In genomic region chr1:23528245-23528978, GRCh38 we compare ENCODE assay signal across 7 cellular contexts. TPM values are rescaled to one million over a fixed set of nuclear protein-coding genes. Genes with fewer than 3 reads are reported as not detected.
A peak's percentile ranks its signal among the peaks of the same experiment; 100 is the strongest.
DNase-seq lines count a peak whose midpoint lies in the region; ATAC-seq, FAIRE-seq and TF ChIP-seq lines count a peak whose summit lies in the region.

No MANE protein-coding gene starts in this region.

- no peak overlapping the region for H2AFZ ChIP-seq in H1 (ENCODE audit: low read length)

- no peak overlapping the region for H4K91ac ChIP-seq in H1 (replicated peaks; ENCODE audit: insufficient read length, low read length)

- H3K36me3 ChIP-seq in H1 (ENCODE audit: control insufficient read depth in 2 of 4, insufficient read depth in 4 of 4, low read length in 3 of 4) (no peaks in the 10 kb centered on the region), tibial artery (no peaks in the 10 kb centered on the region)

- H3K23me2 ChIP-seq in H1 (ENCODE audit: low read depth, low read length), result peaks cover 8% of the 10 kb centered on the region; the same call in 1 of the 2 replicates

- H3K4me1 Mint-ChIP-seq in nephron progenitor cell, result peaks cover 40% of the 10 kb centered on the region

- H3K4me2 ChIP-seq in H1 (ENCODE audit: insufficient read depth in 1 of 2, low read depth in 2 of 2, low read length in 2 of 2), result no peak overlapping the region; a peak in 1 of 4 replicates

- CTCF ChIA-PET in H1 (lab: Charles Lee; ENCODE audit: partially characterized antibody), result interaction anchor here (0.6 to 16.2 kb wide), 17 partner anchors 8 to 254 kb away, joined by 3 to 230 read pairs (median 4); no protein-coding TSS in a partner anchor

- 80% methylated on average over 9 of the region's 9 CpGs; no CpG with 5 or more reads in 1 of the 2 experiments for WGBS in H1 (ENCODE audit: extremely low coverage in 1 of 2, insufficient coverage in 1 of 2, insufficient read length in 1 of 2, insufficient replicate concordance in 2 of 2, low coverage in 1 of 2, low lambda C conversion rate in 2 of 2, missing lambda C conversion rate in 1 of 2), 2 experiments

- H3K27ac ChIP-seq in H1 (ENCODE audit: low read depth, low read length), result no peak overlapping the region
- no peak overlapping the region for H3K27ac ChIP-seq in tibial artery

- no peaks in the 10 kb centered on the region for H3K9me3 Mint-ChIP-seq in nephron progenitor cell

- no peak overlapping the region for H2BK5ac ChIP-seq in H1 (ENCODE audit: low read depth, low read length)

- H3K4ac ChIP-seq in H1 (replicated peaks; ENCODE audit: insufficient read length, low read depth, low read length), result no peak overlapping the region

- no peak overlapping the region for H3K27ac Mint-ChIP-seq in nephron progenitor cell

- no peak overlapping the region for H3K56ac ChIP-seq in H1 (replicated peaks; ENCODE audit: insufficient read length, low read depth, low read length)

- peaks cover 2% of the 10 kb centered on the region; the same call in 1 of the 2 replicates for H3K79me1 ChIP-seq in H1 (ENCODE audit: low read depth, low read length)

- H3K4me1 ChIP-seq in H1 (replicated peaks in 1 of 4; ENCODE audit: control insufficient read depth in 3 of 4, insufficient read depth in 4 of 4, low read length in 3 of 4), result peaks cover 9 to 25% (median 15%) of the 10 kb centered on the region in 4 experiments
- H3K4me1 ChIP-seq in tibial artery, result peaks cover 0 to 35% (median 21%) of the 10 kb centered on the region in 4 donors

- TF ChIP-seq RAD21 in H1 (IDR thresholded peaks at IDR 0.05 in 1 of 2, conservative IDR thresholded peaks at IDR 0.05 in 1 of 2; ENCODE audit: low read depth in 2 of 2, low read length in 2 of 2), result no peak

- ATAC-seq in HG03108 (IDR thresholded peaks at IDR 0.05; ENCODE audit: unreplicated experiment), result peak; percentile 36

- H3K27me3 ChIP-seq in H1 (replicated peaks in 1 of 4; ENCODE audit: control insufficient read depth in 3 of 4, extremely low read depth in 1 of 4, insufficient read depth in 3 of 4, low read length in 3 of 4) (peaks cover 3 to 26% (median 18%) of the 10 kb centered on the region in 4 experiments), tibial artery (peaks cover 0 to 41% of the 10 kb centered on the region in 2 donors)

- H2BK120ac ChIP-seq in H1 (replicated peaks; ENCODE audit: low read depth, low read length), result no peak overlapping the region

- H3K36me3 Mint-ChIP-seq in nephron progenitor cell (ENCODE audit: low read depth), result no peaks in the 10 kb centered on the region

- intact Hi-C loops in tibial artery (cut with DNase I; ENCODE audit: low total_unique reads), result no loop called here

- TF ChIP-seq CTCF in H1 (IDR thresholded peaks at IDR 0.05; ENCODE audit: control extremely low read depth in 1 of 3, insufficient read depth in 1 of 3, low read depth in 1 of 3, low read length in 3 of 3) (no peak), nephron progenitor cell (IDR thresholded peaks at IDR 0.05) (no peak), tibial artery (IDR thresholded peaks at IDR 0.05) (no peak)

- no peak overlapping the region for H3K9ac ChIP-seq in H1 (replicated peaks in 1 of 4; ENCODE audit: extremely low read depth in 1 of 4, low read depth in 3 of 4, low read length in 3 of 4)

- no peak for TF ChIP-seq EP300 in H1 (IDR thresholded peaks at IDR 0.05; ENCODE audit: borderline replicate concordance in 1 of 2, low read depth in 2 of 2, low read length in 2 of 2)

- DNase-seq in NCI-H526 (lab: John Stamatoyannopoulos, UW) (peak; percentile 33 to 70), H1 (ENCODE audit: low read depth in 1 of 2, low spot score in 2 of 2) (no peak), nephron progenitor cell (no peak), tibial artery (peak; percentile 81 to 84)
- DNase-seq in activated CD4-positive, alpha-beta T cell treated with anti-CD3 and anti-CD28 coated beads, Interleukin-2, amount 50 U/mL, for 48 hours, result peak; percentile 86 to 90

- H4K20me1 ChIP-seq in H1 (replicated peaks in 1 of 2; ENCODE audit: control insufficient read depth in 1 of 2, insufficient read depth in 2 of 2, low read length in 2 of 2), result peaks cover 3 to 10% of the 10 kb centered on the region in 2 experiments

- H4K5ac ChIP-seq in H1 (ENCODE audit: insufficient read length, low read depth, low read length), result no peak overlapping the region

- no peak overlapping the region for H2BK20ac ChIP-seq in H1 (ENCODE audit: low read length)

- no peak overlapping the region for H3K18ac ChIP-seq in H1 (ENCODE audit: extremely low read depth, low read length)

- H2BK12ac ChIP-seq in H1 (ENCODE audit: low read depth, low read length), result no peak overlapping the region

- H2AK5ac ChIP-seq in H1 (ENCODE audit: low read depth, low read length), result no peak overlapping the region

- no peak for FAIRE-seq in H1 (lab: Jason Lieb, UNC)

- H3K9me3 ChIP-seq in H1 (ENCODE audit: insufficient read depth in 2 of 2, low read depth in 1 of 2, low read length in 1 of 2) (no peaks in the 10 kb centered on the region), tibial artery (no peaks in the 10 kb centered on the region)

- H3K4me3 ChIP-seq in H1 (ENCODE audit: extremely low read depth in 1 of 4, insufficient read depth in 2 of 4, low read depth in 3 of 4, low read length in 4 of 4), result no peak overlapping the region
- H3K4me3 ChIP-seq in tibial artery, result no peak overlapping the region

- peaks cover 23% of the 10 kb centered on the region for H3K27me3 Mint-ChIP-seq in nephron progenitor cell (ENCODE audit: low read depth, poor library complexity)

- POLR2A ChIA-PET in H1 (lab: Charles Lee; ENCODE audit: partially characterized antibody), result interaction anchor here (0.7 to 1.5 kb wide), 9 partner anchors 10 to 184 kb away, joined by 3 to 7 read pairs (median 4); partner anchors contain the start of genes HNRNPR and RPL11

- H4K8ac ChIP-seq in H1 (ENCODE audit: extremely low read depth, insufficient read depth, low read length), result no peak overlapping the region

- peak overlapping the region; percentile 4 for H3K4me3 Mint-ChIP-seq in nephron progenitor cell

- peak overlapping the region; percentile 83; the same call in 1 of the 2 replicates for H2BK15ac ChIP-seq in H1 (ENCODE audit: low read length)

- TF ChIP-seq POLR2A in GM18526 (IDR thresholded peaks at IDR 0.05; ENCODE audit: extremely low read depth, insufficient read length) (peak; percentile 53), H1 (IDR thresholded peaks at IDR 0.05; ENCODE audit: control extremely low read depth in 1 of 2, low read depth in 2 of 2, low read length in 2 of 2) (no peak)

- H3K14ac ChIP-seq in H1 (ENCODE audit: insufficient read length), result no peak overlapping the region

- H3K79me2 ChIP-seq in H1 (ENCODE audit: control insufficient read depth in 1 of 2, insufficient read depth in 2 of 2, low read length in 2 of 2), result peaks cover 0 to 3% of the 10 kb centered on the region in 2 experiments; a peak in 1 of 4 replicates

- H3K23ac ChIP-seq in H1 (ENCODE audit: insufficient read length), result no peak overlapping the region

TF ChIP-seq in H1, 55 proteins besides CTCF, POLR2A, EP300 and RAD21 (continues in another document):
- TF ChIP-seq, protein P1, sequence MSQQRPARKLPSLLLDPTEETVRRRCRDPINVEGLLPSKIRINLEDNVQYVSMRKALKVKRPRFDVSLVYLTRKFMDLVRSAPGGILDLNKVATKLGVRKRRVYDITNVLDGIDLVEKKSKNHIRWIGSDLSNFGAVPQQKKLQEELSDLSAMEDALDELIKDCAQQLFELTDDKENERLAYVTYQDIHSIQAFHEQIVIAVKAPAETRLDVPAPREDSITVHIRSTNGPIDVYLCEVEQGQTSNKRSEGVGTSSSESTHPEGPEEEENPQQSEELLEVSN (IDR thresholded peaks at IDR 0.05), result no peak
- no peak for TF ChIP-seq BACH1 (IDR thresholded peaks at IDR 0.05; ENCODE audit: low read length)
- TF ChIP-seq JUN (IDR thresholded peaks at IDR 0.05; ENCODE audit: low read depth, low read length), result no peak
- no peak for TF ChIP-seq CHD1 (IDR thresholded peaks at IDR 0.05; ENCODE audit: low read depth, low read length)
- no peak for TF ChIP-seq SRF (IDR thresholded peaks at IDR 0.05; ENCODE audit: low read depth, low read length)
- no peak for TF ChIP-seq FOSL1 (IDR thresholded peaks at IDR 0.05; ENCODE audit: insufficient read depth, low read depth, low read length)
- no peak for TF ChIP-seq RBBP5 (IDR thresholded peaks at IDR 0.05; ENCODE audit: borderline replicate concordance, low read depth, low read length)
- no peak for TF ChIP-seq TEAD4 (IDR thresholded peaks at IDR 0.05; ENCODE audit: low read depth, low read length)

RNA-seq across cellular contexts. Expression of gene E2F2, which starts 2.6 kb away (rescaled TPM):
- 6.1 and 7.0 TPM in 2 replicates for total RNA-seq in H1 (2021; fragmentation: NEBNext Ultra II Directional; extraction: Animal tissue kit (Norgen Biotek cat#: 25700))
- 1.8 and 2.3 TPM in 2 replicates for polyA plus RNA-seq in H1 (2011; rRNA removed)
- polyA plus RNA-seq in H1 (2011; cell fraction: cytosol; rRNA removed), result 1.8 TPM
- polyA plus RNA-seq in H1 (2011; cell fraction: nucleus; rRNA removed), result 2.4 TPM
- 3.9 to 5.3 TPM (median 4.1 TPM) in 4 replicates for polyA plus RNA-seq in H1 (2012, experiment 1 of 2)
- 3.4 TPM for polyA plus RNA-seq in H1 (2012, experiment 2 of 2)
- 3.1 TPM for polyA plus RNA-seq in H1 (2013, experiment 1 of 2)
- polyA plus RNA-seq in H1 (2013, experiment 2 of 2), result 2.9 TPM
- 3.2 and 4.8 TPM in 2 replicates for polyA minus RNA-seq in H1 (2011; rRNA and poly(A)+ RNA removed)
- 2.7 TPM for polyA minus RNA-seq in H1 (2011; cell fraction: cytosol; rRNA and poly(A)+ RNA removed)
- polyA minus RNA-seq in H1 (2011; cell fraction: nucleus; rRNA and poly(A)+ RNA removed), result 3.8 TPM

RNA-seq across cellular contexts. Expression of gene ID3, which starts 30.9 kb away (rescaled TPM):
- total RNA-seq in H1 (2021; fragmentation: NEBNext Ultra II Directional; extraction: Animal tissue kit (Norgen Biotek cat#: 25700)), result 240 and 252 TPM in 2 replicates
- polyA plus RNA-seq in H1 (2011; rRNA removed), result 304 and 490 TPM in 2 replicates
- polyA plus RNA-seq in H1 (2011; cell fraction: cytosol; rRNA removed), result 310 TPM
- polyA plus RNA-seq in H1 (2011; cell fraction: nucleus; rRNA removed), result 192 TPM
- polyA plus RNA-seq in H1 (2012, experiment 1 of 2), result 135 to 194 TPM (median 157 TPM) in 4 replicates
- 300 TPM for polyA plus RNA-seq in H1 (2012, experiment 2 of 2)
- polyA plus RNA-seq in H1 (2013, experiment 1 of 2), result 260 TPM
- 250 TPM for polyA plus RNA-seq in H1 (2013, experiment 2 of 2)
- polyA minus RNA-seq in H1 (2011; rRNA and poly(A)+ RNA removed), result 30.4 and 61.8 TPM in 2 replicates
- 97.4 TPM for polyA minus RNA-seq in H1 (2011; cell fraction: cytosol; rRNA and poly(A)+ RNA removed)
- polyA minus RNA-seq in H1 (2011; cell fraction: nucleus; rRNA and poly(A)+ RNA removed), result 104 TPM

RNA-seq across cellular contexts. Expression of gene ASAP3, which starts 44.4 kb away (rescaled TPM):
- total RNA-seq in H1 (2021; fragmentation: NEBNext Ultra II Directional; extraction: Animal tissue kit (Norgen Biotek cat#: 25700)), result 54.9 and 58.0 TPM in 2 replicates
- polyA plus RNA-seq in H1 (2011; rRNA removed), result 53.1 and 62.6 TPM in 2 replicates
- 51.4 TPM for polyA plus RNA-seq in H1 (2011; cell fraction: cytosol; rRNA removed)
- 233 TPM for polyA plus RNA-seq in H1 (2011; cell fraction: nucleus; rRNA removed)
- 34.7 to 50.2 TPM (median 42.7 TPM) in 4 replicates for polyA plus RNA-seq in H1 (2012, experiment 1 of 2)
- 40.8 TPM for polyA plus RNA-seq in H1 (2012, experiment 2 of 2)
- polyA plus RNA-seq in H1 (2013, experiment 1 of 2), result 30.6 TPM
- polyA plus RNA-seq in H1 (2013, experiment 2 of 2), result 28.6 TPM
- 60.3 and 65.1 TPM in 2 replicates for polyA minus RNA-seq in H1 (2011; rRNA and poly(A)+ RNA removed)
- polyA minus RNA-seq in H1 (2011; cell fraction: cytosol; rRNA and poly(A)+ RNA removed), result 28.0 TPM
- polyA minus RNA-seq in H1 (2011; cell fraction: nucleus; rRNA and poly(A)+ RNA removed), result 40.8 TPM

Comparison
In these comparisons a context has a peak if more than half of its experiments do, and no peak if none do; other contexts are left out.
1. DNase-seq: peak in NCI-H526 (2 of 2), activated CD4-positive, alpha-beta T cell treated with anti-CD3 and anti-CD28 coated beads, Interleukin-2, amount 50 U/mL, for 48 hours (2 of 2) and tibial artery (2 of 2); none in H1 (0 of 2) and nephron progenitor cell (single experiment).